ENCODE assay signal across 8 cellular contexts in genomic region chr1:227729881-227730629, GRCh38. TPM values are rescaled to one million over a fixed set of nuclear protein-coding genes. Genes with fewer than 3 reads are reported as not detected.
A peak's percentile ranks its signal among the peaks of the same experiment; 100 is the strongest.
DNase-seq lines count a peak whose midpoint lies in the region; ATAC-seq and TF ChIP-seq lines count a peak whose summit lies in the region.

No MANE protein-coding gene starts in this region.

- peak; percentile 21 for ATAC-seq in activated CD4-positive, alpha-beta T cell treated with anti-CD3 and anti-CD28 coated beads for 36 hours
- peak; percentile 41 for ATAC-seq in SK-N-SH treated with all-trans-retinoic acid at 6 μM for 48 hours
- peak; percentile 5 for ATAC-seq in stimulated activated effector memory CD8-positive, alpha-beta T cell treated with anti-CD3 and anti-CD28 coated beads, Interleukin-12 subunit alpha, Interleukin-12 subunit beta, amount 100 ng/mL, for 72 hours
- no peak for ATAC-seq in HG03108 (IDR thresholded peaks at IDR 0.05; ENCODE audit: unreplicated experiment)

- peaks cover 22% of the 10 kb centered on the region for H3K4me1 Mint-ChIP-seq in activated CD4-positive, alpha-beta T cell treated with anti-CD3 and anti-CD28 coated beads for 36 hours
- peaks cover 50% of the 10 kb centered on the region for H3K4me1 Mint-ChIP-seq in stimulated activated effector memory CD8-positive, alpha-beta T cell treated with anti-CD3 and anti-CD28 coated beads, Interleukin-12 subunit alpha, Interleukin-12 subunit beta, amount 100 ng/mL, for 72 hours

- peaks cover 2% of the 10 kb centered on the region for H3K36me3 ChIP-seq in mammary epithelial cell (ENCODE audit: insufficient read depth, low read length)
- H3K36me3 ChIP-seq in kidney epithelial cell (ENCODE audit: control insufficient read depth, insufficient read depth, low read length), result no peaks in the 10 kb centered on the region

- no peaks in the 10 kb centered on the region for H3K9me3 ChIP-seq in mammary epithelial cell (replicated peaks; ENCODE audit: insufficient read depth, low read length)

- peak overlapping the region; percentile 31 for H3K27ac Mint-ChIP-seq in activated CD4-positive, alpha-beta T cell treated with anti-CD3 and anti-CD28 coated beads for 36 hours
- H3K27ac Mint-ChIP-seq in stimulated activated effector memory CD8-positive, alpha-beta T cell treated with anti-CD3 and anti-CD28 coated beads, Interleukin-12 subunit alpha, Interleukin-12 subunit beta, amount 100 ng/mL, for 72 hours, result peak overlapping the region; percentile 20

- dilution Hi-C loops in mammary epithelial cell (cut with HindIII; ENCODE audit: low sequenced_read_pairs), result no loop called here

- H3K9ac ChIP-seq in mammary epithelial cell (ENCODE audit: insufficient read depth, low read length), result no peak overlapping the region

- DNase-seq in activated CD4-positive, alpha-beta T cell treated with anti-CD3 and anti-CD28 coated beads for 36 hours, result peak; percentile 74
- no peak for DNase-seq in activated CD4-positive, alpha-beta T cell treated with anti-CD3 and anti-CD28 coated beads for 1 hour
- DNase-seq in HUDEP-2 (lab: John Stamatoyannopoulos, UW; ENCODE audit: unreplicated experiment in 76 of 76), result peak in 54 of 76 experiments; percentile 12 to 69 (median 38)
- peak; percentile 19 for DNase-seq in mammary epithelial cell
- no peak for DNase-seq in kidney epithelial cell (ENCODE audit: low read depth)
- no peak for DNase-seq in stimulated activated effector memory CD8-positive, alpha-beta T cell treated with anti-CD3 and anti-CD28 coated beads, Interleukin-12 subunit alpha, Interleukin-12 subunit beta, amount 100 ng/mL, for 72 hours (ENCODE audit: low spot score in 2 of 2)

- no peaks in the 10 kb centered on the region for H3K27me3 Mint-ChIP-seq in activated CD4-positive, alpha-beta T cell treated with anti-CD3 and anti-CD28 coated beads for 36 hours

- H2AFZ ChIP-seq in mammary epithelial cell (ENCODE audit: low read depth, low read length), result no peak overlapping the region

- peaks cover 11% of the 10 kb centered on the region for H3K36me3 Mint-ChIP-seq in activated CD4-positive, alpha-beta T cell treated with anti-CD3 and anti-CD28 coated beads for 36 hours (ENCODE audit: low read depth)
- H3K36me3 Mint-ChIP-seq in stimulated activated effector memory CD8-positive, alpha-beta T cell treated with anti-CD3 and anti-CD28 coated beads, Interleukin-12 subunit alpha, Interleukin-12 subunit beta, amount 100 ng/mL, for 72 hours, result peaks cover 49% of the 10 kb centered on the region

- POLR2A ChIA-PET in activated CD4-positive, alpha-beta T cell treated with anti-CD3 and anti-CD28 coated beads for 36 hours (lab: Charles Lee), result interaction anchor here (0.6 to 0.7 kb wide), 2 partner anchors 188 to 403 kb away, joined by 3 to 4 read pairs; no protein-coding TSS in a partner anchor

- WGBS in mammary epithelial cell (ENCODE audit: low coverage, missing lambda C conversion rate), result 53% methylated on average over 11 of the region's 13 CpGs

- H3K4me3 Mint-ChIP-seq in activated CD4-positive, alpha-beta T cell treated with anti-CD3 and anti-CD28 coated beads for 36 hours, result no peak overlapping the region
- peak overlapping the region; percentile 81 for H3K4me3 Mint-ChIP-seq in stimulated activated effector memory CD8-positive, alpha-beta T cell treated with anti-CD3 and anti-CD28 coated beads, Interleukin-12 subunit alpha, Interleukin-12 subunit beta, amount 100 ng/mL, for 72 hours

- no peaks in the 10 kb centered on the region for H3K9me3 Mint-ChIP-seq in activated CD4-positive, alpha-beta T cell treated with anti-CD3 and anti-CD28 coated beads for 36 hours (ENCODE audit: low read depth)
- H3K9me3 Mint-ChIP-seq in stimulated activated effector memory CD8-positive, alpha-beta T cell treated with anti-CD3 and anti-CD28 coated beads, Interleukin-12 subunit alpha, Interleukin-12 subunit beta, amount 100 ng/mL, for 72 hours, result no peaks in the 10 kb centered on the region

- in situ Hi-C loops in mammary epithelial cell (cut with MboI; ENCODE audit: low sequenced_read_pairs in 2 of 2), result no loop called here

- TF ChIP-seq CTCF in mammary epithelial cell (conservative IDR thresholded peaks at IDR 0.05 in 1 of 2, IDR thresholded peaks at IDR 0.05 in 1 of 2; ENCODE audit: extremely low read depth in 1 of 2, insufficient read depth in 1 of 2, low read depth in 1 of 2, low read length in 2 of 2) (peak; percentile 72 to 80), kidney epithelial cell (IDR thresholded peaks at IDR 0.05; ENCODE audit: insufficient read depth, low read length, poor library complexity, severe bottlenecking) (peak; percentile 87)

- H3K4me1 ChIP-seq in mammary epithelial cell (ENCODE audit: insufficient read depth, low read length), result peaks cover 28% of the 10 kb centered on the region

- no peak overlapping the region for H3K4me2 ChIP-seq in mammary epithelial cell (ENCODE audit: insufficient read depth, low read depth, low read length)

- no peaks in the 10 kb centered on the region for H3K27me3 ChIP-seq in mammary epithelial cell (ENCODE audit: insufficient read depth, low read length)
- no peaks in the 10 kb centered on the region for H3K27me3 ChIP-seq in kidney epithelial cell (ENCODE audit: control insufficient read depth, insufficient read depth, low read length)

- BruUV-seq in mammary epithelial cell (replicated peaks; lab: Mats Ljungman, UMichigan), result no TSS peak

- H3K27ac ChIP-seq in mammary epithelial cell (ENCODE audit: insufficient read depth, low read depth, low read length), result no peak overlapping the region

- intact Hi-C loops in activated CD4-positive, alpha-beta T cell treated with anti-CD3 and anti-CD28 coated beads for 36 hours (cut with DNase I, micrococcal nuclease), result loop anchor here (2.0 to 10.0 kb wide), 5 partner anchors 55 to 845 kb away; partner anchors contain the start of gene ZNF678 (in 1 of the 2)
- intact Hi-C loops in mammary epithelial cell (cut with micrococcal nuclease), result loop anchor here (1.0 to 5.0 kb wide), 2 partner anchors 216 to 248 kb away; no protein-coding TSS in a partner anchor

- CTCF ChIA-PET in activated CD4-positive, alpha-beta T cell treated with anti-CD3 and anti-CD28 coated beads for 36 hours (lab: Charles Lee), result interaction anchor here (0.5 to 1.3 kb wide), 4 partner anchors 20 to 153 kb away, joined by 3 to 4 read pairs (median 3); no protein-coding TSS in a partner anchor
- CTCF ChIA-PET in mammary epithelial cell (lab: Charles Lee; ENCODE audit: low non-redundant PET), result interaction anchor here (0.7 kb wide), 1 partner anchor 372 kb away, joined by 7 read pairs; no protein-coding TSS in a partner anchor

- no peak overlapping the region for H3K4me3 ChIP-seq in mammary epithelial cell (replicated peaks in 1 of 3; ENCODE audit: insufficient read depth in 1 of 3, low read depth in 2 of 3, low read length in 3 of 3)
- H3K4me3 ChIP-seq in kidney epithelial cell (ENCODE audit: low read depth, low read length), result no peak overlapping the region

- H3K79me2 ChIP-seq in mammary epithelial cell (ENCODE audit: insufficient read depth, low read length), result peaks cover 28% of the 10 kb centered on the region

- H4K20me1 ChIP-seq in mammary epithelial cell (ENCODE audit: insufficient read depth, low read length), result no peaks in the 10 kb centered on the region

TF ChIP-seq in SK-N-SH treated with all-trans-retinoic acid at 6 μM for 48 hours, 23 proteins besides CTCF, POLR2A, EP300 and RAD21 (continues in another document):
- no peak for TF ChIP-seq CREB5 (CRISPR knock-in tag; IDR thresholded peaks at IDR 0.05; ENCODE audit: low read depth)
- TF ChIP-seq OSR1 (CRISPR knock-in tag; IDR thresholded peaks at IDR 0.05), result no peak
- TF ChIP-seq ZC3H10 (CRISPR knock-in tag; IDR thresholded peaks at IDR 0.05), result no peak
- no peak for TF ChIP-seq PATZ1 (CRISPR knock-in tag; IDR thresholded peaks at IDR 0.05; ENCODE audit: borderline replicate concordance)
- TF ChIP-seq ISL1 (CRISPR knock-in tag; IDR thresholded peaks at IDR 0.05), result no peak
- no peak for TF ChIP-seq CSDC2 (CRISPR knock-in tag; IDR thresholded peaks at IDR 0.05)

RNA-seq across cellular contexts. Expression of gene JMJD4, which starts 5.0 kb away (rescaled TPM):
- total RNA-seq in activated CD4-positive, alpha-beta T cell treated with anti-CD3 and anti-CD28 coated beads for 36 hours, result 10 to 100 TPM; 14.4 to 18.1 TPM
- total RNA-seq in mammary epithelial cell, result 10 to 100 TPM; 20.9 to 24.7 TPM
- 21.1 TPM for polyA plus RNA-seq in mammary epithelial cell
- polyA minus RNA-seq in mammary epithelial cell, result 26.3 TPM
- 25.2 and 27.7 TPM in 2 replicates for total RNA-seq in kidney epithelial cell

RNA-seq across cellular contexts. Expression of gene SNAP47, which starts 5.2 kb away (rescaled TPM):
- 10 to 100 TPM; 30.3 to 31.2 TPM for total RNA-seq in activated CD4-positive, alpha-beta T cell treated with anti-CD3 and anti-CD28 coated beads for 36 hours
- total RNA-seq in mammary epithelial cell (10 to 100 TPM; 24.9 to 41.7 TPM), kidney epithelial cell (40.2 and 47.0 TPM in 2 replicates)
- polyA plus RNA-seq in mammary epithelial cell, result 32.8 TPM
- 35.3 TPM for polyA minus RNA-seq in mammary epithelial cell

Comparison
In these comparisons a context has a peak if more than half of its experiments do, and no peak if none do; other contexts are left out.
1. DNase-seq: peak in activated CD4-positive, alpha-beta T cell treated with anti-CD3 and anti-CD28 coated beads for 36 hours (single experiment), HUDEP-2 (54 of 76) and mammary epithelial cell (single experiment); none in activated CD4-positive, alpha-beta T cell treated with anti-CD3 and anti-CD28 coated beads for 1 hour (single experiment), kidney epithelial cell (single experiment) and stimulated activated effector memory CD8-positive, alpha-beta T cell treated with anti-CD3 and anti-CD28 coated beads, Interleukin-12 subunit alpha, Interleukin-12 subunit beta, amount 100 ng/mL, for 72 hours (0 of 2).